In the genomic region with DNA sequence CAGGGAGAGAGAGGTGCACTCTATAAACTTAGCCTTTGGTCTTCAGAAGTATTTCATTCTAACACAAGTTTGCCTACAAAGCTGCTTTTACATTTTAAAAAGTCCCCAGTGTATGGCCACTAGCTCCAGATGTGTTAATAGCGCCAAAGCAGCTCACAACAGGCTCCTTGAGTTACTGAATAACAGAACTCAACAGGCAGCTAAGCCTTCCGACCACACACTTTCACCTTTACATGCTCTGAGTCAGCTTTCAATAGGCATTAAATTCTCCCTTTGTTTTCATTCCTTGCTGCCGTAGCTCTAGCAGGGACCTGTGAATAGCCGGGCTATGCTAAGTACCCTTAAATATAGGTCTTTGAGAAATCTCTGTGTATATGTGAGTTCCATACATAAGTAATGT, we compare ENCODE assay signal across 11 cellular contexts.
DNase-seq lines count a peak whose midpoint lies in the region; ATAC-seq and TF ChIP-seq lines count a peak whose summit lies in the region.
"Had no signal": no experiment of that assay in that cellular context is flagged by ENCODE, and none has a peak within 500 bp of the region (broad histone marks: within the 10 kb centered on the region; RNA-seq: fewer than 3 reads in every experiment).

No MANE protein-coding gene starts in this region.

- no peak overlapping the region for H3K27ac ChIP-seq in left lung
- no peak overlapping the region for H3K27ac ChIP-seq in left ventricle myocardium inferior (replicated peaks)

- H3K4me3 ChIP-seq in left lung, result no peak overlapping the region
- H3K4me3 ChIP-seq in left ventricle myocardium inferior, result no peak overlapping the region

- DNase-seq in DMS53 treated with DMSO at 0.1 percent for 48 hours (lab: John Stamatoyannopoulos, UW; ENCODE audit: unreplicated experiment) (peak; percentile 91), astrocyte of the hippocampus (ENCODE audit: low read depth, low spot score) (peak; percentile 60), left lung (peak in 1 of 2 donors; percentile 32), posterior cingulate gyrus (no peak), left ventricle myocardium inferior (no peak), middle frontal gyrus (ENCODE audit: extremely low spot score, low spot score) (no peak)
- DNase-seq in NK-92 treated with Interleukin-12 subunit alpha and Interleukin-12 subunit beta, amount 100 ng/mL, for 24 hours (lab: John Stamatoyannopoulos, UW), result no peak
- DNase-seq: activated CD8-positive, alpha-beta T cell treated with anti-CD3 and anti-CD28 coated beads for 36 hours; GDM1; naive B cell had no signal

- H3K27me3 ChIP-seq in left lung, result no peaks in the 10 kb centered on the region
- peaks cover 25% of the 10 kb centered on the region for H3K27me3 ChIP-seq in left ventricle myocardium inferior (ENCODE audit: low read depth)

- TF ChIP-seq CTCF in left lung (IDR thresholded peaks at IDR 0.05), result no peak
- TF ChIP-seq CTCF in left ventricle myocardium inferior (IDR thresholded peaks at IDR 0.05; ENCODE audit: borderline replicate concordance), result no peak

- intact Hi-C loops in left lung (cut with DNase I), result no loop called here
- intact Hi-C loops in posterior cingulate gyrus (cut with DNase I), result no loop called here
- intact Hi-C loops in left ventricle myocardium inferior (cut with micrococcal nuclease), result no loop called here

- ATAC-seq in HG03060 (IDR thresholded peaks at IDR 0.05; ENCODE audit: low read depth, unreplicated experiment), result peak; percentile 83
- ATAC-seq in left lung, result peak; percentile 97
- ATAC-seq: activated CD8-positive, alpha-beta T cell treated with anti-CD3 and anti-CD28 coated beads for 36 hours had no signal

- H3K4me1 ChIP-seq in left lung (no peaks in the 10 kb centered on the region), left ventricle myocardium inferior (no peaks in the 10 kb centered on the region)

- H3K36me3 ChIP-seq in left lung (no peaks in the 10 kb centered on the region), left ventricle myocardium inferior (no peaks in the 10 kb centered on the region)

- H3K9me3 ChIP-seq in left lung, result no peaks in the 10 kb centered on the region
- H3K9me3 ChIP-seq in left ventricle myocardium inferior (replicated peaks), result no peaks in the 10 kb centered on the region

Comparison
In these comparisons a context has a peak if more than half of its experiments do, and no peak if none do; other contexts are left out.
1. DNase-seq: peak in DMS53 treated with DMSO at 0.1 percent for 48 hours (single experiment) and astrocyte of the hippocampus (single experiment); none in posterior cingulate gyrus (0 of 10), NK-92 treated with Interleukin-12 subunit alpha and Interleukin-12 subunit beta, amount 100 ng/mL, for 24 hours (single experiment), left ventricle myocardium inferior (single experiment) and middle frontal gyrus (single experiment).